33 cellular contexts compared by ENCODE assay signal in the genomic region with DNA sequence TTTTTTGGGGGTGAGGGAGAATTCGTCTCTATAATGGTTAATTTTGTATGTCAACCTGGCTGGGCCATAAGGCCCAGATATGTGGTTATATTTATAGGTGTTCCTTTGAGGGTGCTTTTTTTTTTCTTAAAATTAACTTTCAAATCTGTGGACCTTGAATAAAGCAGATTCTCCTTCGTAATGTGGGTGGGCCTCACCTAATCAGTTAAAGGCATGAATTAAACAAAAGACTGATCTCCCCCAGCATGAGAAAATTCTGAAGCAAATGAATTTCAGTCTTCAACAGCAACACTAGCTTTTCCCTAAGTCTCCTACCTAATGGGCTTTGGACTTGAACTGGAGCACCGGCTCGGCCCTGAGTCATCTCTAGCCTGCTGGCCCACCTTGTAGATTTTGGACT.
"Had no signal": no experiment of that assay in that cellular context is flagged by ENCODE, and none has a peak within 500 bp of the region (broad histone marks: within the 10 kb centered on the region; RNA-seq: fewer than 3 reads in every experiment).

No MANE protein-coding gene starts in this region.

- H3K27me3 ChIP-seq: body of pancreas, brain microvascular endothelial cell, breast epithelium, colonic mucosa had no signal

- H3K9me3 ChIP-seq: body of pancreas, breast epithelium, colonic mucosa had no signal

- H3K27me3 Mint-ChIP-seq: activated B cell treated with CpG ODN at 0.5 μM for 24 hours; activated CD4-positive, alpha-beta memory T cell treated with anti-CD3 and anti-CD28 coated beads for 36 hours; activated CD4-positive, alpha-beta T cell treated with anti-CD3 and anti-CD28 coated beads, Interleukin-2, amount 10 ng/mL, durations not matched to agents 7 days and 5 days; activated CD8-positive, alpha-beta T cell treated with anti-CD3 and anti-CD28 coated beads for 36 hours; activated naive CD8-positive, alpha-beta T cell treated with anti-CD3 and anti-CD28 coated beads for 36 hours; activated T-helper 17 cell treated with anti-CD3 and anti-CD28 coated beads, Interleukin-2, amount 50 U/mL, for 72 hours had no signal

- H3K36me3 ChIP-seq: adrenal gland, brain microvascular endothelial cell, breast epithelium, colonic mucosa had no signal

- H3K27ac ChIP-seq: adrenal gland, body of pancreas, brain microvascular endothelial cell, breast epithelium, colonic mucosa, VCaP had no signal

- H3K4me1 Mint-ChIP-seq: activated B cell treated with CpG ODN at 0.5 μM for 24 hours; activated CD4-positive, alpha-beta T cell treated with anti-CD3 and anti-CD28 coated beads, Interleukin-2, amount 10 ng/mL, durations not matched to agents 7 days and 5 days; activated naive CD8-positive, alpha-beta T cell treated with anti-CD3 and anti-CD28 coated beads for 36 hours; activated T-helper 17 cell treated with anti-CD3 and anti-CD28 coated beads, Interleukin-2, amount 50 U/mL, for 72 hours had no signal

- DNase-seq: activated B cell treated with CpG ODN at 0.5 μM for 24 hours; activated CD4-positive, alpha-beta memory T cell treated with anti-CD3 and anti-CD28 coated beads for 36 hours; activated CD4-positive, alpha-beta T cell treated with anti-CD3 and anti-CD28 coated beads for 48 hours; activated CD4-positive, alpha-beta T cell treated with anti-CD3 and anti-CD28 coated beads, Interleukin-2, amount 10 ng/mL, durations not matched to agents 7 days and 5 days; activated CD4-positive, alpha-beta T cell treated with anti-CD3 and anti-CD28 coated beads, Interleukin-2, amount 50 U/mL, for 4 hours; activated CD4-positive, CD25-positive, alpha-beta regulatory T cell treated with anti-CD3 and anti-CD28 coated beads, Interleukin-2, amount 50 U/mL, for 72 hours; activated CD8-positive, alpha-beta memory T cell treated with anti-CD3 and anti-CD28 coated beads, Interleukin-2, amount 50 U/mL, for 4 hours; activated CD8-positive, alpha-beta T cell treated with anti-CD3 and anti-CD28 coated beads for 36 hours; activated effector memory CD4-positive, alpha-beta T cell treated with anti-CD3 and anti-CD28 coated beads, Interleukin-2, amount 50 U/mL, for 16 hours; activated gamma-delta T cell treated with Interleukin-2 at 50 U/mL for 16 hours; activated naive CD4-positive, alpha-beta T cell; activated naive CD4-positive, alpha-beta T cell treated with anti-CD3 and anti-CD28 coated beads for 36 hours; activated naive CD4-positive, alpha-beta T cell treated with anti-CD3 and anti-CD28 coated beads, Interleukin-2, amount 50 U/mL, for 16 hours; activated naive CD8-positive, alpha-beta T cell treated with anti-CD3 and anti-CD28 coated beads for 36 hours; activated T-cell treated with anti-CD3 and anti-CD28 coated beads for 4 hours; activated T-cell treated with anti-CD3 and anti-CD28 coated beads, Interleukin-2, amount 50 U/mL, for 1 hour; activated T-cell treated with anti-CD3 and anti-CD28 coated beads, Interleukin-2, amount 50 U/mL, for 4 hours; activated T-cell treated with anti-CD3 and anti-CD28 coated beads, Interleukin-2, amount 50 U/mL, for 72 hours; adrenal gland; amniotic stem cell; aorta; body of pancreas; brain microvascular endothelial cell; central memory CD4-positive, alpha-beta T cell; colonic mucosa; T-helper 2 cell; T-helper 9 cell had no signal

- H3K4me3 Mint-ChIP-seq: activated B cell treated with CpG ODN at 0.5 μM for 24 hours; activated CD4-positive, alpha-beta memory T cell treated with anti-CD3 and anti-CD28 coated beads for 36 hours; activated CD4-positive, alpha-beta T cell treated with anti-CD3 and anti-CD28 coated beads, Interleukin-2, amount 10 ng/mL, durations not matched to agents 7 days and 5 days; activated CD8-positive, alpha-beta T cell treated with anti-CD3 and anti-CD28 coated beads for 36 hours; activated naive CD4-positive, alpha-beta T cell treated with anti-CD3 and anti-CD28 coated beads for 36 hours; activated naive CD8-positive, alpha-beta T cell treated with anti-CD3 and anti-CD28 coated beads for 36 hours; activated T-cell treated with anti-CD3 and anti-CD28 coated beads, Interleukin-2, amount 50 U/mL, for 4 hours; activated T-cell treated with anti-CD3 and anti-CD28 coated beads, Interleukin-2, amount 50 U/mL, for 72 hours; activated T-helper 1 cell treated with anti-CD3 and anti-CD28 coated beads, Interleukin-12 subunit alpha, Interleukin-12 subunit beta, Interleukin-2, Interleukin-4 antibody, amounts not matched to agents 30 ng/mL and 10 ng/mL and 1 ng/mL, durations not matched to agents 14 hours and 24 hours and 36 hours; activated T-helper 17 cell treated with anti-CD3 and anti-CD28 coated beads, Interleukin-2, amount 50 U/mL, for 72 hours; T-helper 2 cell treated with Interferon-gamma antibody and Interleukin-4, amounts not matched to agents 5 μg/mL and 100 μg/mL, for 36 hours had no signal

- H3K4me3 ChIP-seq: adrenal gland, body of pancreas, breast epithelium, colonic mucosa had no signal

- H3K36me3 Mint-ChIP-seq: activated CD4-positive, alpha-beta memory T cell treated with anti-CD3 and anti-CD28 coated beads for 36 hours; activated naive CD4-positive, alpha-beta T cell treated with anti-CD3 and anti-CD28 coated beads, Interleukin-2, amount 50 U/mL, for 72 hours; activated naive CD8-positive, alpha-beta T cell treated with anti-CD3 and anti-CD28 coated beads for 36 hours had no signal

- ATAC-seq: activated CD8-positive, alpha-beta T cell treated with anti-CD3 and anti-CD28 coated beads for 36 hours; activated naive CD4-positive, alpha-beta T cell treated with anti-CD3 and anti-CD28 coated beads, Interleukin-2, amount 50 U/mL, for 72 hours; activated T-cell treated with anti-CD3 and anti-CD28 coated beads, Interleukin-2, amount 50 U/mL, for 4 hours; activated T-cell treated with anti-CD3 and anti-CD28 coated beads, Interleukin-2, amount 50 U/mL, for 72 hours; activated T-helper 17 cell treated with anti-CD3 and anti-CD28 coated beads, Interleukin-2, amount 50 U/mL, for 72 hours; body of pancreas had no signal

- H3K27ac Mint-ChIP-seq: activated B cell treated with CpG ODN at 0.5 μM for 24 hours; activated CD4-positive, alpha-beta memory T cell treated with anti-CD3 and anti-CD28 coated beads for 36 hours; activated CD4-positive, alpha-beta T cell treated with anti-CD3 and anti-CD28 coated beads, Interleukin-2, amount 10 ng/mL, durations not matched to agents 7 days and 5 days; activated CD8-positive, alpha-beta T cell treated with anti-CD3 and anti-CD28 coated beads for 36 hours; activated naive CD4-positive, alpha-beta T cell treated with anti-CD3 and anti-CD28 coated beads for 36 hours; activated naive CD8-positive, alpha-beta T cell treated with anti-CD3 and anti-CD28 coated beads for 36 hours; activated T-cell treated with anti-CD3 and anti-CD28 coated beads, Interleukin-2, amount 50 U/mL, for 72 hours; activated T-helper 1 cell treated with anti-CD3 and anti-CD28 coated beads, Interleukin-12 subunit alpha, Interleukin-12 subunit beta, Interleukin-2, Interleukin-4 antibody, amounts not matched to agents 30 ng/mL and 10 ng/mL and 1 ng/mL, durations not matched to agents 14 hours and 24 hours and 36 hours; activated T-helper 17 cell treated with anti-CD3 and anti-CD28 coated beads, Interleukin-2, amount 50 U/mL, for 72 hours; T-helper 2 cell treated with Interferon-gamma antibody and Interleukin-4, amounts not matched to agents 5 μg/mL and 100 μg/mL, for 36 hours had no signal

- H3K4me1 ChIP-seq: adrenal gland, breast epithelium, colonic mucosa had no signal
